ENCODE assay signal across 38 cellular contexts in the genomic region with DNA sequence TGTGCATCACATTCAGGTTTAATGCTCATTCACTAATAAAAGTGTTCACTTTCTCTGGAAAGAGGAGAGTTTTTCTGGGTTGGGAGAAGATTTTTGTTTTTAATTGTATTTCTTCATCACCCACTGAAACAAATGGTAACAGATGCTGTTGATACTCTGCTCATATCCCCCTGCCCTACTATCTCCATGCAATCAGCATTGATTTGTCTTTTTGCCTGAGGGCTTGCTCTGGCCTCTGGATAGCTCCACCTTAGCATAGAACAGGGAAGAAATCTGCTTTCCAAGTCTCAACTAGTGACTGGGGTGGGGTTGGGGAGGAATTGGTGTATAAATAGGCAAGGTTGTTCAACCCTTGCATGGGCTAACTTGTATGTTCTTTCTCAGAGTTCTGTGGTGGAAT.
"Had no signal": no experiment of that assay in that cellular context is flagged by ENCODE, and none has a peak within 500 bp of the region (broad histone marks: within the 10 kb centered on the region; RNA-seq: fewer than 3 reads in every experiment).

No MANE protein-coding gene starts in this region.

- H3K27me3 ChIP-seq: adrenal gland, ascending aorta, body of pancreas, brain microvascular endothelial cell, breast epithelium, cardiac muscle cell had no signal

- H3K4me3 ChIP-seq: adrenal gland, ascending aorta, body of pancreas, breast epithelium, cardiac muscle cell had no signal

- H3K27ac ChIP-seq: adrenal gland, ascending aorta, body of pancreas, brain microvascular endothelial cell, breast epithelium, cardiac muscle cell had no signal

- H3K36me3 ChIP-seq: adrenal gland, ascending aorta, brain microvascular endothelial cell, breast epithelium, cardiac muscle cell had no signal

- H3K36me3 Mint-ChIP-seq: activated naive CD4-positive, alpha-beta T cell treated with anti-CD3 and anti-CD28 coated beads, Interleukin-2, amount 10 ng/mL, durations not matched to agents 7 days and 5 days; activated naive CD4-positive, alpha-beta T cell treated with anti-CD3 and anti-CD28 coated beads, Interleukin-2, amount 50 U/mL, for 24 hours; activated naive CD4-positive, alpha-beta T cell treated with anti-CD3 and anti-CD28 coated beads, Interleukin-2, amount 50 U/mL, for 72 hours; activated naive CD8-positive, alpha-beta T cell; activated naive CD8-positive, alpha-beta T cell treated with anti-CD3 and anti-CD28 coated beads for 36 hours; activated naive CD8-positive, alpha-beta T cell treated with anti-CD3 and anti-CD28 coated beads, Interleukin-2, amount 10 ng/mL, durations not matched to agents 7 days and 5 days; brain had no signal

- H3K4me1 Mint-ChIP-seq: activated naive CD4-positive, alpha-beta T cell treated with anti-CD3 and anti-CD28 coated beads, Interleukin-2, amount 10 ng/mL, durations not matched to agents 7 days and 5 days; activated naive CD4-positive, alpha-beta T cell treated with anti-CD3 and anti-CD28 coated beads, Interleukin-2, amount 50 U/mL, for 24 hours; activated naive CD8-positive, alpha-beta T cell treated with anti-CD3 and anti-CD28 coated beads for 36 hours; activated naive CD8-positive, alpha-beta T cell treated with anti-CD3 and anti-CD28 coated beads, Interleukin-2, amount 10 ng/mL, durations not matched to agents 7 days and 5 days; activated naive CD8-positive, alpha-beta T cell treated with anti-CD3 and anti-CD28 coated beads, Interleukin-2, amount 50 U/mL, for 24 hours; activated T-helper 17 cell treated with anti-CD3 and anti-CD28 coated beads, Interleukin-2, amount 50 U/mL, for 72 hours; brain; central memory CD8-positive, alpha-beta T cell had no signal

- H3K4me1 ChIP-seq: adrenal gland, ascending aorta, body of pancreas, breast epithelium had no signal

- H3K27me3 Mint-ChIP-seq: activated naive CD4-positive, alpha-beta T cell treated with anti-CD3 and anti-CD28 coated beads, Interleukin-2, amount 10 ng/mL, durations not matched to agents 7 days and 5 days; activated naive CD4-positive, alpha-beta T cell treated with anti-CD3 and anti-CD28 coated beads, Interleukin-2, amount 50 U/mL, for 24 hours; activated naive CD8-positive, alpha-beta T cell; activated naive CD8-positive, alpha-beta T cell treated with anti-CD3 and anti-CD28 coated beads for 36 hours; activated naive CD8-positive, alpha-beta T cell treated with anti-CD3 and anti-CD28 coated beads, Interleukin-2, amount 10 ng/mL, durations not matched to agents 7 days and 5 days; activated naive CD8-positive, alpha-beta T cell treated with anti-CD3 and anti-CD28 coated beads, Interleukin-2, amount 50 U/mL, for 24 hours; activated T-cell treated with anti-CD3 and anti-CD28 coated beads, Interleukin-2, amount 50 U/mL, for 24 hours; activated T-helper 17 cell treated with anti-CD3 and anti-CD28 coated beads, Interleukin-2, amount 50 U/mL, for 72 hours; brain; central memory CD8-positive, alpha-beta T cell had no signal

- DNase-seq: activated effector memory CD4-positive, alpha-beta T cell treated with anti-CD3 and anti-CD28 coated beads, Interleukin-2, amount 50 U/mL, for 16 hours; activated effector memory CD4-positive, alpha-beta T cell treated with Interleukin-2 at 50 U/mL for 16 hours; activated gamma-delta T cell; activated gamma-delta T cell treated with Interleukin-2 at 50 U/mL for 16 hours; activated naive CD4-positive, alpha-beta T cell; activated naive CD4-positive, alpha-beta T cell treated with anti-CD3 and anti-CD28 coated beads for 36 hours; activated naive CD4-positive, alpha-beta T cell treated with anti-CD3 and anti-CD28 coated beads, Interleukin-2, amount 10 ng/mL, durations not matched to agents 7 days and 5 days; activated naive CD4-positive, alpha-beta T cell treated with anti-CD3 and anti-CD28 coated beads, Interleukin-2, amount 50 U/mL, for 16 hours; activated naive CD4-positive, alpha-beta T cell treated with Interleukin-2 at 50 U/mL for 16 hours; activated naive CD8-positive, alpha-beta T cell treated with anti-CD3 and anti-CD28 coated beads for 36 hours; activated naive CD8-positive, alpha-beta T cell treated with anti-CD3 and anti-CD28 coated beads, Interleukin-2, amount 10 ng/mL, durations not matched to agents 7 days and 5 days; activated naive CD8-positive, alpha-beta T cell treated with anti-CD3 and anti-CD28 coated beads, Interleukin-2, amount 50 U/mL, for 24 hours; activated T-cell treated with anti-CD3 and anti-CD28 coated beads for 4 hours; activated T-cell treated with anti-CD3 and anti-CD28 coated beads, Interleukin-2, amount 50 U/mL, for 24 hours; activated T-cell treated with anti-CD3 and anti-CD28 coated beads, Interleukin-2, amount 50 U/mL, for 4 hours; activated T-cell treated with anti-CD3 and anti-CD28 coated beads, Interleukin-2, amount 50 U/mL, for 48 hours; activated T-cell treated with anti-CD3 and anti-CD28 coated beads, Interleukin-2, amount 50 U/mL, for 72 hours; adrenal gland; amniotic stem cell; amygdala; anterior cingulate cortex; aorta; body of pancreas; brain microvascular endothelial cell; caudate nucleus; central memory CD4-positive, alpha-beta T cell; cerebellar nuclear complex had no signal

- H3K27ac Mint-ChIP-seq: activated naive CD4-positive, alpha-beta T cell treated with anti-CD3 and anti-CD28 coated beads for 36 hours; activated naive CD4-positive, alpha-beta T cell treated with anti-CD3 and anti-CD28 coated beads, Interleukin-2, amount 10 ng/mL, durations not matched to agents 7 days and 5 days; activated naive CD4-positive, alpha-beta T cell treated with anti-CD3 and anti-CD28 coated beads, Interleukin-2, amount 50 U/mL, for 24 hours; activated naive CD4-positive, alpha-beta T cell treated with anti-CD3 and anti-CD28 coated beads, Interleukin-2, amount 50 U/mL, for 72 hours; activated naive CD8-positive, alpha-beta T cell; activated naive CD8-positive, alpha-beta T cell treated with anti-CD3 and anti-CD28 coated beads for 36 hours; activated naive CD8-positive, alpha-beta T cell treated with anti-CD3 and anti-CD28 coated beads, Interleukin-2, amount 10 ng/mL, durations not matched to agents 7 days and 5 days; activated naive CD8-positive, alpha-beta T cell treated with anti-CD3 and anti-CD28 coated beads, Interleukin-2, amount 50 U/mL, for 24 hours; activated T-cell treated with anti-CD3 and anti-CD28 coated beads, Interleukin-2, amount 50 U/mL, for 24 hours; activated T-cell treated with anti-CD3 and anti-CD28 coated beads, Interleukin-2, amount 50 U/mL, for 72 hours; activated T-helper 1 cell treated with anti-CD3 and anti-CD28 coated beads, Interleukin-12 subunit alpha, Interleukin-12 subunit beta, Interleukin-2, Interleukin-4 antibody, amounts not matched to agents 30 ng/mL and 10 ng/mL and 1 ng/mL, durations not matched to agents 14 hours and 24 hours and 36 hours; activated T-helper 17 cell treated with anti-CD3 and anti-CD28 coated beads, Interleukin-2, amount 50 U/mL, for 72 hours; activated T-helper 2 cell treated with anti-CD3 and anti-CD28 coated beads, Interferon-gamma antibody, Interleukin-2, Interleukin-4, amounts not matched to agents 10 μg/mL and 5 μg/mL and 100 μg/mL, durations not matched to agents 14 hours and 24 hours and 36 hours; brain had no signal

- ATAC-seq: activated naive CD4-positive, alpha-beta T cell treated with anti-CD3 and anti-CD28 coated beads, Interleukin-2, amount 50 U/mL, for 72 hours; activated naive CD8-positive, alpha-beta T cell treated with anti-CD3 and anti-CD28 coated beads, Interleukin-2, amount 50 U/mL, for 24 hours; activated T-cell treated with anti-CD3 and anti-CD28 coated beads, Interleukin-2, amount 50 U/mL, for 4 hours; activated T-cell treated with anti-CD3 and anti-CD28 coated beads, Interleukin-2, amount 50 U/mL, for 72 hours; activated T-helper 17 cell treated with anti-CD3 and anti-CD28 coated beads, Interleukin-2, amount 50 U/mL, for 72 hours; body of pancreas had no signal

- H3K4me3 Mint-ChIP-seq: activated naive CD4-positive, alpha-beta T cell treated with anti-CD3 and anti-CD28 coated beads for 36 hours; activated naive CD4-positive, alpha-beta T cell treated with anti-CD3 and anti-CD28 coated beads, Interleukin-2, amount 10 ng/mL, durations not matched to agents 7 days and 5 days; activated naive CD4-positive, alpha-beta T cell treated with anti-CD3 and anti-CD28 coated beads, Interleukin-2, amount 50 U/mL, for 24 hours; activated naive CD8-positive, alpha-beta T cell; activated naive CD8-positive, alpha-beta T cell treated with anti-CD3 and anti-CD28 coated beads for 36 hours; activated naive CD8-positive, alpha-beta T cell treated with anti-CD3 and anti-CD28 coated beads, Interleukin-2, amount 10 ng/mL, durations not matched to agents 7 days and 5 days; activated naive CD8-positive, alpha-beta T cell treated with anti-CD3 and anti-CD28 coated beads, Interleukin-2, amount 50 U/mL, for 24 hours; activated T-cell treated with anti-CD3 and anti-CD28 coated beads, Interleukin-2, amount 50 U/mL, for 24 hours; activated T-cell treated with anti-CD3 and anti-CD28 coated beads, Interleukin-2, amount 50 U/mL, for 4 hours; activated T-cell treated with anti-CD3 and anti-CD28 coated beads, Interleukin-2, amount 50 U/mL, for 72 hours; activated T-helper 1 cell treated with anti-CD3 and anti-CD28 coated beads, Interleukin-12 subunit alpha, Interleukin-12 subunit beta, Interleukin-2, Interleukin-4 antibody, amounts not matched to agents 30 ng/mL and 10 ng/mL and 1 ng/mL, durations not matched to agents 14 hours and 24 hours and 36 hours; activated T-helper 17 cell treated with anti-CD3 and anti-CD28 coated beads, Interleukin-2, amount 50 U/mL, for 72 hours; brain; central memory CD8-positive, alpha-beta T cell had no signal

- H3K9me3 ChIP-seq: adrenal gland, ascending aorta, body of pancreas, breast epithelium had no signal

- H3K9me3 Mint-ChIP-seq: activated naive CD4-positive, alpha-beta T cell treated with anti-CD3 and anti-CD28 coated beads, Interleukin-2, amount 50 U/mL, for 24 hours had no signal
